ENCODE assay signal across 8 cellular contexts in genomic region chr21:41926068-41926806, GRCh38. TPM values are rescaled to one million over a fixed set of nuclear protein-coding genes. Genes with fewer than 3 reads are reported as not detected.
DNase-seq lines count a peak whose midpoint lies in the region; ATAC-seq, FAIRE-seq and TF ChIP-seq lines count a peak whose summit lies in the region.

No MANE protein-coding gene starts in this region.

- no peaks in the 10 kb centered on the region for H3K27me3 Mint-ChIP-seq in stimulated activated naive CD8-positive, alpha-beta T cell treated with anti-CD3 and anti-CD28 coated beads, Interleukin-15, Interleukin-2, amounts not matched to agents 100 ng/mL and 50 ng/mL, for 24 hours

- ATAC-seq in HG03135 (IDR thresholded peaks at IDR 0.05; ENCODE audit: unreplicated experiment) = peak; percentile 46
- ATAC-seq in left lobe of liver = peak; percentile 84

- no peak for FAIRE-seq in bronchial epithelial cell (lab: Jason Lieb, UNC)

- peaks cover 77% of the 10 kb centered on the region for H3K4me1 Mint-ChIP-seq in stimulated activated naive CD8-positive, alpha-beta T cell treated with anti-CD3 and anti-CD28 coated beads, Interleukin-15, Interleukin-2, amounts not matched to agents 100 ng/mL and 50 ng/mL, for 24 hours (ENCODE audit: low read depth)

- H3K27ac ChIP-seq in SU-DHL-6 (ENCODE audit: low read depth, low read length) = peak overlapping the region; percentile 40

- H3K4me3 ChIP-seq in SU-DHL-6 (ENCODE audit: insufficient read depth, low read length, poor library complexity, severe bottlenecking) = peak overlapping the region; percentile 53
- H3K4me3 ChIP-seq in bronchial epithelial cell (ENCODE audit: low read depth, low read length) = peak overlapping the region; percentile 33

- H3F3A ChIP-seq in SU-DHL-6 (ENCODE audit: insufficient read depth) = no peaks in the 10 kb centered on the region

- no peaks in the 10 kb centered on the region for H3K36me3 ChIP-seq in SU-DHL-6 (ENCODE audit: low read length)
- H3K36me3 ChIP-seq in bronchial epithelial cell (ENCODE audit: control insufficient read depth, insufficient read depth, low read length) = no peaks in the 10 kb centered on the region

- H3K9me3 ChIP-seq in SU-DHL-6 (ENCODE audit: insufficient read depth, low read length) = no peaks in the 10 kb centered on the region

- H3K27ac Mint-ChIP-seq in stimulated activated naive CD8-positive, alpha-beta T cell treated with anti-CD3 and anti-CD28 coated beads, Interleukin-15, Interleukin-2, amounts not matched to agents 100 ng/mL and 50 ng/mL, for 24 hours = peak overlapping the region; percentile 98

- H3K9ac ChIP-seq in SU-DHL-6 (ENCODE audit: low read length) = peak overlapping the region; percentile 55

- H3K36me3 Mint-ChIP-seq in stimulated activated naive CD8-positive, alpha-beta T cell treated with anti-CD3 and anti-CD28 coated beads, Interleukin-15, Interleukin-2, amounts not matched to agents 100 ng/mL and 50 ng/mL, for 24 hours (ENCODE audit: low read depth) = no peaks in the 10 kb centered on the region

- no peak for TF ChIP-seq CTCF in SU-DHL-6 (IDR thresholded peaks at IDR 0.05; ENCODE audit: insufficient read depth, low read length, poor library complexity, severe bottlenecking)
- TF ChIP-seq CTCF in bronchial epithelial cell (IDR thresholded peaks at IDR 0.05; ENCODE audit: insufficient read depth, low read length, severe bottlenecking) = no peak

- peak overlapping the region; percentile 87 for H3K4me3 Mint-ChIP-seq in stimulated activated naive CD8-positive, alpha-beta T cell treated with anti-CD3 and anti-CD28 coated beads, Interleukin-15, Interleukin-2, amounts not matched to agents 100 ng/mL and 50 ng/mL, for 24 hours

- H3K4me2 ChIP-seq in SU-DHL-6 (ENCODE audit: low read depth, low read length, poor library complexity, severe bottlenecking) = peak overlapping the region; percentile 90

- H2AFZ ChIP-seq in SU-DHL-6 (ENCODE audit: low read depth, low read length, severe bottlenecking) = peak overlapping the region; percentile 81

- no peaks in the 10 kb centered on the region for H3K79me2 ChIP-seq in SU-DHL-6 (ENCODE audit: insufficient read depth, low read length)

- H3K27me3 ChIP-seq in SU-DHL-6 (ENCODE audit: low read length) = no peaks in the 10 kb centered on the region
- no peaks in the 10 kb centered on the region for H3K27me3 ChIP-seq in bronchial epithelial cell (ENCODE audit: control insufficient read depth, insufficient read depth, low read length)

- no peaks in the 10 kb centered on the region for H4K20me1 ChIP-seq in SU-DHL-6 (ENCODE audit: low read depth, low read length)

- DNase-seq in NCI-H2196 treated with DMSO at 0.1 percent for 48 hours (lab: John Stamatoyannopoulos, UW; ENCODE audit: unreplicated experiment) (peak; percentile 5), NCI-H2196 (lab: John Stamatoyannopoulos, UW; ENCODE audit: unreplicated experiment) (no peak), bronchial epithelial cell (ENCODE audit: low read depth) (peak; percentile 47), left lobe of liver (ENCODE audit: low spot score) (no peak), NK-92 (lab: John Stamatoyannopoulos, UW; ENCODE audit: unreplicated experiment) (no peak)

- no peaks in the 10 kb centered on the region for H3K9me2 ChIP-seq in SU-DHL-6 (replicated peaks; ENCODE audit: insufficient read depth, low read length)

- H3K9me3 Mint-ChIP-seq in stimulated activated naive CD8-positive, alpha-beta T cell treated with anti-CD3 and anti-CD28 coated beads, Interleukin-15, Interleukin-2, amounts not matched to agents 100 ng/mL and 50 ng/mL, for 24 hours = no peaks in the 10 kb centered on the region

RNA-seq across cellular contexts. Expression of gene C2CD2, which starts 27.6 kb away (rescaled TPM):
- 6.6 and 16.6 TPM in 2 replicates for total RNA-seq in bronchial epithelial cell
- 10.5 TPM for total RNA-seq in left lobe of liver

RNA-seq across cellular contexts. Expression of gene PRDM15, which starts 47.1 kb away (rescaled TPM):
- total RNA-seq in bronchial epithelial cell (6.1 and 9.7 TPM in 2 replicates), left lobe of liver (3.2 TPM)

Comparison
In these comparisons a context has a peak if more than half of its experiments do, and no peak if none do; other contexts are left out.
1. DNase-seq: peak in NCI-H2196 treated with DMSO at 0.1 percent for 48 hours (single experiment) and bronchial epithelial cell (single experiment); none in NCI-H2196 (single experiment), left lobe of liver (single experiment) and NK-92 (single experiment).